Comparison of ENCODE assay signal across 8 cellular contexts in genomic region chr18:28177828-28178635, GRCh38. TPM values are rescaled to one million over a fixed set of nuclear protein-coding genes. Genes with fewer than 3 reads are reported as not detected.
DNase-seq lines count a peak whose midpoint lies in the region; ATAC-seq, FAIRE-seq and TF ChIP-seq lines count a peak whose summit lies in the region.

No MANE protein-coding gene starts in this region.

- POLR2A ChIA-PET in A673 (lab: Charles Lee; ENCODE audit: low non-redundant PET) (no interaction called here), OCI-LY7 (lab: Charles Lee) (no interaction called here)

- peaks cover 5% of the 10 kb centered on the region for H3K4me1 Mint-ChIP-seq in astrocyte (ENCODE audit: low read depth, unreplicated experiment)

- no peaks in the 10 kb centered on the region for H3K9me2 ChIP-seq in OCI-LY7 (ENCODE audit: insufficient read depth, low read length)

- H3K9me3 ChIP-seq in A673 (ENCODE audit: low read depth, low read length, poor library complexity, severe bottlenecking): no peaks in the 10 kb centered on the region
- H3K9me3 ChIP-seq in astrocyte (ENCODE audit: insufficient read depth, low read depth, low read length): no peaks in the 10 kb centered on the region
- H3K9me3 ChIP-seq in iPS DF 6.9 (ENCODE audit: control insufficient read depth, insufficient read depth, low read length): no peaks in the 10 kb centered on the region
- H3K9me3 ChIP-seq in OCI-LY7 (ENCODE audit: low read length): no peaks in the 10 kb centered on the region

- no peak for FAIRE-seq in astrocyte (lab: Jason Lieb, UNC)

- H3K9me3 Mint-ChIP-seq in astrocyte (ENCODE audit: unreplicated experiment): no peaks in the 10 kb centered on the region

- H4K20me1 ChIP-seq in astrocyte (ENCODE audit: insufficient read depth, low read length) (peaks cover 27% of the 10 kb centered on the region), OCI-LY7 (ENCODE audit: insufficient read depth, low read length) (no peaks in the 10 kb centered on the region)

- peak overlapping the region; percentile 94 for H3K4me3 Mint-ChIP-seq in astrocyte (ENCODE audit: unreplicated experiment)

- intact Hi-C loops in A673 (cut with micrococcal nuclease; ENCODE audit: unreplicated experiment): no loop called here
- intact Hi-C loops in sciatic nerve (cut with DNase I): no loop called here
- intact Hi-C loops in OCI-LY7 (cut with micrococcal nuclease; ENCODE audit: unreplicated experiment): no loop called here

- DNase-seq in A673 (ENCODE audit: low spot score) (peak; percentile 71), NCI-H2171 treated with DMSO at 0.1 percent for 48 hours (lab: John Stamatoyannopoulos, UW) (peak; percentile 85), astrocyte (ENCODE audit: low read depth) (peak; percentile 47), iPS DF 6.9 (ENCODE audit: low read depth, low spot score) (no peak), sciatic nerve (ENCODE audit: low spot score) (no peak), OCI-LY7 (ENCODE audit: low spot score) (no peak)

- no peaks in the 10 kb centered on the region for H3K36me3 Mint-ChIP-seq in astrocyte (ENCODE audit: low read depth, unreplicated experiment)

- H3K79me2 ChIP-seq in astrocyte (ENCODE audit: insufficient read depth, low read length) (peaks cover 55% of the 10 kb centered on the region), OCI-LY7 (ENCODE audit: insufficient read depth, low read depth, low read length) (no peaks in the 10 kb centered on the region)

- CTCF ChIA-PET in A673 (lab: Charles Lee) (no interaction called here), OCI-LY7 (lab: Charles Lee; ENCODE audit: unreplicated experiment) (no interaction called here)

- no CpG with 5 or more reads among the region's 83 CpGs for WGBS in iPS DF 6.9 (ENCODE audit: insufficient coverage, insufficient read length)

- peak; percentile 38 for ATAC-seq in GM18498 (IDR thresholded peaks at IDR 0.05; ENCODE audit: unreplicated experiment)
- peak; percentile 46 for ATAC-seq in sciatic nerve
- no peak for ATAC-seq in HG02763 (IDR thresholded peaks at IDR 0.05; ENCODE audit: unreplicated experiment)

- peak overlapping the region; percentile 89 for H3K4me2 ChIP-seq in astrocyte (ENCODE audit: low read length)
- no peak overlapping the region for H3K4me2 ChIP-seq in OCI-LY7 (ENCODE audit: low read length)

- no peak overlapping the region for H3K27ac ChIP-seq in A673 (ENCODE audit: low read depth, low read length, poor library complexity, severe bottlenecking)
- peak overlapping the region; percentile 87 for H3K27ac ChIP-seq in astrocyte (ENCODE audit: low read depth, low read length)
- H3K27ac ChIP-seq in iPS DF 6.9 (ENCODE audit: low read length): no peak overlapping the region
- H3K27ac ChIP-seq in OCI-LY7 (ENCODE audit: low read depth, low read length, poor library complexity, severe bottlenecking): no peak overlapping the region

- TF ChIP-seq CTCF in A673 (conservative IDR thresholded peaks at IDR 0.05; ENCODE audit: low read depth, low read length) (no peak), astrocyte (IDR thresholded peaks at IDR 0.05; ENCODE audit: insufficient read depth, low read depth, low read length) (no peak), OCI-LY7 (conservative IDR thresholded peaks at IDR 0.05; ENCODE audit: low read length) (no peak)

- peaks cover 76% of the 10 kb centered on the region for H3K27me3 ChIP-seq in A673 (replicated peaks; ENCODE audit: insufficient read depth, low read depth, low read length, poor library complexity)
- H3K27me3 ChIP-seq in astrocyte (ENCODE audit: insufficient read depth, low read length): no peaks in the 10 kb centered on the region
- no peaks in the 10 kb centered on the region; the same call in 1 of the 2 replicates for H3K27me3 ChIP-seq in iPS DF 6.9 (ENCODE audit: control insufficient read depth, insufficient read depth, low read length)

- peak overlapping the region; percentile 98 for H3K9ac ChIP-seq in astrocyte (ENCODE audit: low read length)

- BruUV-seq in A673 (replicated peaks; lab: Mats Ljungman, UMichigan) (no TSS peak), OCI-LY7 (replicated peaks; lab: Mats Ljungman, UMichigan) (no TSS peak)

- H2AFZ ChIP-seq in astrocyte (ENCODE audit: low read depth, low read length) (peak overlapping the region; percentile 3), OCI-LY7 (ENCODE audit: low read length) (no peak overlapping the region)

- H3K4me3 ChIP-seq in A673 (ENCODE audit: low read depth, low read length, poor library complexity, severe bottlenecking): peak overlapping the region; percentile 51
- H3K4me3 ChIP-seq in astrocyte (ENCODE audit: insufficient read depth, low read depth, low read length): peak overlapping the region; percentile 66
- H3K4me3 ChIP-seq in iPS DF 6.9 (ENCODE audit: low read length): peak overlapping the region; percentile 75; the same call in 1 of the 2 replicates
- H3K4me3 ChIP-seq in OCI-LY7 (ENCODE audit: low read depth, low read length, poor library complexity, severe bottlenecking): no peak overlapping the region

- H3K27ac Mint-ChIP-seq in astrocyte (ENCODE audit: unreplicated experiment): peak overlapping the region; percentile 70

- no peaks in the 10 kb centered on the region for H3K27me3 Mint-ChIP-seq in astrocyte (ENCODE audit: low read depth, unreplicated experiment)

- H3K36me3 ChIP-seq in A673 (ENCODE audit: insufficient read depth, low read length, poor library complexity, severe bottlenecking) (no peaks in the 10 kb centered on the region), astrocyte (ENCODE audit: insufficient read depth, low read length) (no peaks in the 10 kb centered on the region), iPS DF 6.9 (ENCODE audit: control insufficient read depth, insufficient read depth, low read length) (no peaks in the 10 kb centered on the region), OCI-LY7 (ENCODE audit: insufficient read depth, low read length) (no peaks in the 10 kb centered on the region)

- H3K4me1 ChIP-seq in A673 (ENCODE audit: insufficient read depth, low read length, poor library complexity, severe bottlenecking) (peaks cover 4% of the 10 kb centered on the region), astrocyte (ENCODE audit: insufficient read depth, low read length) (peaks cover 4% of the 10 kb centered on the region), iPS DF 6.9 (ENCODE audit: control insufficient read depth, insufficient read depth, low read length) (no peaks in the 10 kb centered on the region), OCI-LY7 (ENCODE audit: insufficient read depth, low read length, poor library complexity, severe bottlenecking) (no peaks in the 10 kb centered on the region)

RNA-seq across cellular contexts. Expression of gene CDH2, which starts 1.1 kb away (rescaled TPM):
- total RNA-seq in A673 (2021) (15.0 and 30.2 TPM in 2 replicates), astrocyte (326 and 363 TPM in 2 replicates), sciatic nerve (11.1 TPM), OCI-LY7 (2022) (not detected in 2 replicates)
- not detected in 2 replicates for total RNA-seq in OCI-LY7 (2014; rRNA removed; shearing (Covaris generic))

Comparison
In these comparisons a context has a peak if more than half of its experiments do, and no peak if none do; other contexts are left out.
1. DNase-seq: peak in A673 (single experiment), NCI-H2171 treated with DMSO at 0.1 percent for 48 hours (single experiment) and astrocyte (single experiment); none in iPS DF 6.9 (single experiment), sciatic nerve (single experiment) and OCI-LY7 (single experiment).
2. RNA of gene CDH2, which starts 1.1 kb away (total RNA-seq): 326 to 363 TPM in astrocyte; 15.0 to 30.2 TPM in A673, 11.1 TPM in sciatic nerve (single experiment) and not detected in OCI-LY7; every median in the first group is over 10 times any median in the second.